ENCODE assay signal across 30 cellular contexts in genomic region chr3:21718943-21719591, GRCh38. TPM values are rescaled to one million over a fixed set of nuclear protein-coding genes. Genes with fewer than 3 reads are reported as not detected.
DNase-seq lines count a peak whose midpoint lies in the region; ATAC-seq, FAIRE-seq and TF ChIP-seq lines count a peak whose summit lies in the region.
"Had no signal": no experiment of that assay in that cellular context is flagged by ENCODE, and none has a peak within 500 bp of the region (broad histone marks: within the 10 kb centered on the region; RNA-seq: fewer than 3 reads in every experiment).

No MANE protein-coding gene starts in this region.

- peaks cover 14% of the 10 kb centered on the region for H3K4me1 ChIP-seq in HUES64 (ENCODE audit: insufficient read depth, low read length)
- peaks cover 19% of the 10 kb centered on the region for H3K4me1 ChIP-seq in astrocyte (ENCODE audit: insufficient read depth, low read length)
- peaks cover 18% of the 10 kb centered on the region for H3K4me1 ChIP-seq in iPS-18a (ENCODE audit: control insufficient read depth, low read depth, low read length)
- peaks cover 35 to 79% of the 10 kb centered on the region in 2 donors for H3K4me1 ChIP-seq in thoracic aorta (ENCODE audit: control insufficient read depth in 1 of 2, low read depth in 2 of 2)
- H3K4me1 ChIP-seq: BLaER1 treated with 17β-estradiol and CSF1 and Interleukin-3, amounts not matched to agents 10 nM and 100 nM; prostate gland; sigmoid colon had no signal

- H3K4me3 ChIP-seq in HUES64 (ENCODE audit: low read length): no peak overlapping the region
- no peak overlapping the region for H3K4me3 ChIP-seq in astrocyte (ENCODE audit: insufficient read depth, low read depth, low read length)
- peak overlapping the region; percentile 34 for H3K4me3 ChIP-seq in iPS-18a (ENCODE audit: low read length)
- H3K4me3 ChIP-seq in thoracic aorta: no peak overlapping the region
- H3K4me3 ChIP-seq in H7 (ENCODE audit: insufficient read depth, low read depth, low read length): no peak overlapping the region
- H3K4me3 ChIP-seq: BLaER1 treated with 17β-estradiol and CSF1 and Interleukin-3, amounts not matched to agents 10 nM and 100 nM; GM12878; prostate gland; sigmoid colon had no signal

- H3K36me3 ChIP-seq in HUES64 (ENCODE audit: insufficient read depth, low read length) (no peaks in the 10 kb centered on the region), astrocyte (ENCODE audit: insufficient read depth, low read length) (no peaks in the 10 kb centered on the region), iPS-18a (ENCODE audit: control insufficient read depth, low read depth, low read length) (no peaks in the 10 kb centered on the region), thoracic aorta (no peaks in the 10 kb centered on the region), H7 (replicated peaks; ENCODE audit: control insufficient read depth, insufficient read depth, low read length) (no peaks in the 10 kb centered on the region)
- H3K36me3 ChIP-seq: neutrophil, prostate gland, sigmoid colon had no signal

- ATAC-seq in thoracic aorta (ENCODE audit: insufficient number of reproducible peaks, low FRiP score, low read depth) (no peak), HG02763 (IDR thresholded peaks at IDR 0.05; ENCODE audit: unreplicated experiment) (no peak)
- ATAC-seq: GM12878; HCT116; stimulated activated memory B cell treated with anti-CD40 and anti-IgM and Interleukin-4, amounts not matched to agents 10 μg/mL and 1 μg/mL and 100 μg/mL, for 72 hours had no signal

- H3K9me3 Mint-ChIP-seq in astrocyte (ENCODE audit: unreplicated experiment): peaks cover 2% of the 10 kb centered on the region

- H3K79me2 ChIP-seq in astrocyte (ENCODE audit: insufficient read depth, low read length): peaks cover 3% of the 10 kb centered on the region

- H3K9me3 ChIP-seq in HUES64 (ENCODE audit: insufficient read depth, low read depth, low read length) (no peaks in the 10 kb centered on the region), astrocyte (ENCODE audit: insufficient read depth, low read depth, low read length) (no peaks in the 10 kb centered on the region), iPS-18a (ENCODE audit: control insufficient read depth, low read depth, low read length) (no peaks in the 10 kb centered on the region), thoracic aorta (no peaks in the 10 kb centered on the region)
- H3K9me3 ChIP-seq: neutrophil, prostate gland had no signal

- DNase-seq in astrocyte (ENCODE audit: low read depth): peak; percentile 38
- DNase-seq in thoracic aorta (ENCODE audit: low spot score): no peak
- DNase-seq in activated T-cell treated with anti-CD3 and anti-CD28 coated beads, Interleukin-2, amount 50 U/mL, for 1 hour: no peak
- DNase-seq in H7: no peak
- DNase-seq: activated B cell treated with CpG ODN at 0.5 μM for 24 hours; activated CD4-positive, alpha-beta T cell treated with anti-CD3 and anti-CD28 coated beads, Interleukin-2, amount 50 U/mL, for 48 hours; activated naive CD4-positive, alpha-beta T cell treated with anti-CD3 and anti-CD28 coated beads, Interleukin-2, amount 50 U/mL, for 16 hours; DMS153; effector memory CD4-positive, alpha-beta T cell; erythroblast; Kasumi-1; midbrain; naive B cell; NCI-H1436; NCI-H748 treated with DMSO at 0.1 percent for 48 hours; sigmoid colon; stimulated activated CD4-positive, alpha-beta T cell treated with anti-CD3 and anti-CD28 coated beads, Interleukin-15, amount 100 ng/mL, for 24 hours had no signal

- no peak for FAIRE-seq in astrocyte (lab: Jason Lieb, UNC)
- FAIRE-seq: bronchial epithelial cell, GM12878, keratinocyte had no signal

- peak overlapping the region; percentile 35; the same call in 1 of the 2 replicates for H3K27ac ChIP-seq in HUES64 (ENCODE audit: low read depth, low read length)
- peak overlapping the region; percentile 85 for H3K27ac ChIP-seq in astrocyte (ENCODE audit: low read depth, low read length)
- no peak overlapping the region for H3K27ac ChIP-seq in iPS-18a (ENCODE audit: low read length)
- H3K27ac ChIP-seq in thoracic aorta: peak overlapping the region; percentile 60 to 92
- H3K27ac ChIP-seq: BLaER1 treated with 17β-estradiol and CSF1 and Interleukin-3, amounts not matched to agents 10 nM and 100 nM; neutrophil; prostate gland; sigmoid colon had no signal

- H4K20me1 ChIP-seq in astrocyte (ENCODE audit: insufficient read depth, low read length): no peaks in the 10 kb centered on the region
- H4K20me1 ChIP-seq: BLaER1 treated with 17β-estradiol and CSF1 and Interleukin-3, amounts not matched to agents 10 nM and 100 nM had no signal

- peak overlapping the region; percentile 59 for H3K27ac Mint-ChIP-seq in astrocyte (ENCODE audit: unreplicated experiment)
- H3K27ac Mint-ChIP-seq: activated B cell treated with CpG ODN at 0.5 μM for 24 hours; activated T-helper 2 cell treated with anti-CD3 and anti-CD28 coated beads, Interferon-gamma antibody, Interleukin-2, Interleukin-4, amounts not matched to agents 10 μg/mL and 5 μg/mL and 100 μg/mL, durations not matched to agents 14 hours and 24 hours and 36 hours; naive B cell; stimulated activated memory B cell treated with anti-CD40 and anti-IgM and Interleukin-4, amounts not matched to agents 10 μg/mL and 1 μg/mL and 100 μg/mL, for 72 hours; type B pancreatic cell had no signal

- no peak overlapping the region for H3K9ac ChIP-seq in HUES64 (ENCODE audit: low read depth, low read length)
- no peak overlapping the region for H3K9ac ChIP-seq in astrocyte (ENCODE audit: low read length)
- H3K9ac ChIP-seq in iPS-18a (ENCODE audit: low read length): no peak overlapping the region
- H3K9ac ChIP-seq: BLaER1 treated with 17β-estradiol and CSF1 and Interleukin-3, amounts not matched to agents 10 nM and 100 nM had no signal

- 69% methylated on average over 6 of the region's 6 CpGs for WGBS in HUES64

- peaks cover 25% of the 10 kb centered on the region for H3K4me1 Mint-ChIP-seq in astrocyte (ENCODE audit: low read depth, unreplicated experiment)
- H3K4me1 Mint-ChIP-seq: activated B cell treated with CpG ODN at 0.5 μM for 24 hours; naive B cell; stimulated activated memory B cell treated with anti-CD40 and anti-IgM and Interleukin-4, amounts not matched to agents 10 μg/mL and 1 μg/mL and 100 μg/mL, for 72 hours had no signal

- H3K4me2 ChIP-seq in astrocyte (ENCODE audit: low read length): peak overlapping the region; percentile 47
- H3K4me2 ChIP-seq: BLaER1 treated with 17β-estradiol and CSF1 and Interleukin-3, amounts not matched to agents 10 nM and 100 nM had no signal

- no peaks in the 10 kb centered on the region for H3K27me3 Mint-ChIP-seq in astrocyte (ENCODE audit: low read depth, unreplicated experiment)
- H3K27me3 Mint-ChIP-seq: activated B cell treated with CpG ODN at 0.5 μM for 24 hours; naive B cell; stimulated activated memory B cell treated with anti-CD40 and anti-IgM and Interleukin-4, amounts not matched to agents 10 μg/mL and 1 μg/mL and 100 μg/mL, for 72 hours; type B pancreatic cell had no signal

- TF ChIP-seq CTCF in astrocyte (IDR thresholded peaks at IDR 0.05; ENCODE audit: insufficient read depth, low read depth, low read length) (no peak), thoracic aorta (IDR thresholded peaks at IDR 0.05) (no peak)

- H3K4me3 Mint-ChIP-seq in astrocyte (ENCODE audit: unreplicated experiment): no peak overlapping the region
- H3K4me3 Mint-ChIP-seq: activated B cell treated with CpG ODN at 0.5 μM for 24 hours; naive B cell; stimulated activated memory B cell treated with anti-CD40 and anti-IgM and Interleukin-4, amounts not matched to agents 10 μg/mL and 1 μg/mL and 100 μg/mL, for 72 hours; type B pancreatic cell had no signal

- H3K36me3 Mint-ChIP-seq in astrocyte (ENCODE audit: low read depth, unreplicated experiment): no peaks in the 10 kb centered on the region
- H3K36me3 Mint-ChIP-seq: stimulated activated memory B cell treated with anti-CD40 and anti-IgM and Interleukin-4, amounts not matched to agents 10 μg/mL and 1 μg/mL and 100 μg/mL, for 72 hours had no signal

- no peaks in the 10 kb centered on the region for H3K27me3 ChIP-seq in HUES64 (ENCODE audit: insufficient read depth, low read length)
- no peaks in the 10 kb centered on the region for H3K27me3 ChIP-seq in astrocyte (ENCODE audit: insufficient read depth, low read length)
- no peaks in the 10 kb centered on the region for H3K27me3 ChIP-seq in iPS-18a (ENCODE audit: control insufficient read depth, insufficient read depth, low read length)
- no peaks in the 10 kb centered on the region for H3K27me3 ChIP-seq in thoracic aorta (replicated peaks; ENCODE audit: insufficient read depth)
- no peaks in the 10 kb centered on the region for H3K27me3 ChIP-seq in H7 (ENCODE audit: control insufficient read depth, insufficient read depth, low read length)
- H3K27me3 ChIP-seq: BLaER1 treated with 17β-estradiol and CSF1 and Interleukin-3, amounts not matched to agents 10 nM and 100 nM; neutrophil; sigmoid colon had no signal

- no peak overlapping the region for H2AFZ ChIP-seq in astrocyte (ENCODE audit: low read depth, low read length)

RNA-seq across cellular contexts. Expression of gene ZNF385D, which starts 31.9 kb away (rescaled TPM):
- 1.6 TPM for polyA plus RNA-seq in HUES64 (2013, experiment 1 of 2)
- 4.6 TPM for polyA plus RNA-seq in HUES64 (2013, experiment 2 of 2)
- total RNA-seq in astrocyte (7.8 and 8.0 TPM in 2 replicates), thoracic aorta (10 to 100 TPM; 15.8 to 81.3 TPM)
- total RNA-seq in H7 (2014; rRNA removed; shearing (Covaris generic)): 0.11 and 0.17 TPM in 2 replicates
- total RNA-seq: activated B cell treated with CpG ODN at 0.5 μM for 24 hours; activated T-helper 2 cell treated with anti-CD3 and anti-CD28 coated beads, Interferon-gamma antibody, Interleukin-2, Interleukin-4, amounts not matched to agents 10 μg/mL and 5 μg/mL and 100 μg/mL, durations not matched to agents 14 hours and 24 hours and 36 hours; GM12878 had no signal
